Comparison of ENCODE assay signal across 1 cellular context in the genomic region with DNA sequence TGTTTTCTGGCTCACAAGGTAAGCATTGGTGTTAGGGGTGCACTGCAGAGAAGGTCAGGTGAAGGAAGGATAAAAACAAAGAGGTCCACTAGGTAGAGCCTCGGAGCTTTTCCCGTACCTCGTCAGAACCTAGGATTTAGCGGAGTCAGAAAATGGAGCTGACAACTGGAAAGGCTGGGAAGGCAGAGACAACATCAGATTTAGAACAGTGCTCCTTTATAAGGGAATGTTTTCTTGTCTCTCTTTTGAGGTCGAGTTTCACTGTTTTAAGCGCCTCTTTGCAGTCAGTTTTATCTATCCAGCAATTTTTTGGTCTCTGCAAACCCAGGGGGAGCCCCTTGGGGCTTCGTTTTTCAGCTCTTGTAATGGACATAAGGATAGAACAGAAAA.
TF ChIP-seq lines count a peak whose summit lies in the region.

No MANE protein-coding gene starts in this region.

TF ChIP-seq in HepG2, 621 proteins besides CTCF, POLR2A, EP300 and RAD21 (continued from another document):
- TF ChIP-seq MAZ (IDR thresholded peaks at IDR 0.05; ENCODE audit: borderline replicate concordance, low read depth, low read length) (no peak), MAZ (CRISPR knock-in tag; IDR thresholded peaks at IDR 0.05; ENCODE audit: low read depth) (no peak), SETDB1 (CRISPR knock-in tag; IDR thresholded peaks at IDR 0.05; ENCODE audit: borderline replicate concordance) (no peak), NR0B2 (CRISPR knock-in tag; IDR thresholded peaks at IDR 0.05) (no peak), U2AF2 (IDR thresholded peaks at IDR 0.05; ENCODE audit: low read depth, low read length) (no peak)
